ENCODE assay signal across 9 cellular contexts in genomic region chr7:74479066-74479781, GRCh38. TPM values are rescaled to one million over a fixed set of nuclear protein-coding genes. Genes with fewer than 3 reads are reported as not detected.
DNase-seq lines count a peak whose midpoint lies in the region; ATAC-seq, FAIRE-seq and TF ChIP-seq lines count a peak whose summit lies in the region.
"Had no signal": no experiment of that assay in that cellular context is flagged by ENCODE, and none has a peak within 500 bp of the region (broad histone marks: within the 10 kb centered on the region; RNA-seq: fewer than 3 reads in every experiment).

No MANE protein-coding gene starts in this region.

- no peaks in the 10 kb centered on the region for H3K36me3 Mint-ChIP-seq in activated T-helper 17 cell treated with anti-CD3 and anti-CD28 coated beads, Interleukin-2, amount 50 U/mL, for 72 hours (ENCODE audit: low read depth)

- no peaks in the 10 kb centered on the region for H3K9me3 Mint-ChIP-seq in activated T-helper 17 cell treated with anti-CD3 and anti-CD28 coated beads, Interleukin-2, amount 50 U/mL, for 72 hours

- H3K27me3 ChIP-seq in right cardiac atrium (ENCODE audit: control insufficient read depth, insufficient read depth) = no peaks in the 10 kb centered on the region
- no peaks in the 10 kb centered on the region for H3K27me3 ChIP-seq in thymus (ENCODE audit: control insufficient read depth, insufficient read depth)

- H3K4me1 Mint-ChIP-seq in activated T-helper 17 cell treated with anti-CD3 and anti-CD28 coated beads, Interleukin-2, amount 50 U/mL, for 72 hours = no peaks in the 10 kb centered on the region

- no peaks in the 10 kb centered on the region for H3K36me3 ChIP-seq in thymus (ENCODE audit: control insufficient read depth, insufficient read depth)

- H3K4me3 ChIP-seq in right cardiac atrium (ENCODE audit: low read length) (no peak overlapping the region), thymus (ENCODE audit: low read length) (no peak overlapping the region)

- peak; percentile 0; the same call in 1 of the 3 replicates for ATAC-seq in SK-N-SH treated with all-trans-retinoic acid at 6 μM for 48 hours
- peak; percentile 0 to 2 for ATAC-seq in right cardiac atrium
- no peak for ATAC-seq in GM18867 (IDR thresholded peaks at IDR 0.05; ENCODE audit: unreplicated experiment)
- no peak for ATAC-seq in activated T-helper 17 cell treated with anti-CD3 and anti-CD28 coated beads, Interleukin-2, amount 50 U/mL, for 72 hours (replicated peaks)

- no peaks in the 10 kb centered on the region for H3K9me3 ChIP-seq in right cardiac atrium (ENCODE audit: control insufficient read depth, low read length)
- H3K9me3 ChIP-seq in thymus (ENCODE audit: control insufficient read depth) = peaks cover 1% of the 10 kb centered on the region

- peak; percentile 26 for FAIRE-seq in HTR-8/SVneo (lab: Jason Lieb, UNC)
- FAIRE-seq: H54 had no signal

- no peaks in the 10 kb centered on the region for H3K27me3 Mint-ChIP-seq in activated T-helper 17 cell treated with anti-CD3 and anti-CD28 coated beads, Interleukin-2, amount 50 U/mL, for 72 hours

- intact Hi-C loops in right cardiac atrium (cut with DNase I) = no loop called here

- WGBS in right cardiac atrium = 28% methylated on average over 19 of the region's 19 CpGs
- 82% methylated on average over 19 of the region's 19 CpGs for WGBS in thymus

- H3K4me3 Mint-ChIP-seq in activated T-helper 17 cell treated with anti-CD3 and anti-CD28 coated beads, Interleukin-2, amount 50 U/mL, for 72 hours = no peak overlapping the region

- H3K4me1 ChIP-seq in right cardiac atrium (ENCODE audit: control insufficient read depth, insufficient read depth, low read length) (peaks cover 13% of the 10 kb centered on the region), thymus (ENCODE audit: control insufficient read depth, insufficient read depth, low read length) (peaks cover 3% of the 10 kb centered on the region)

- peak overlapping the region; percentile 99 for H3K27ac ChIP-seq in right cardiac atrium (ENCODE audit: low read length)
- peak overlapping the region; percentile 52 for H3K27ac ChIP-seq in thymus (ENCODE audit: low read depth)

- no peak overlapping the region for H3K27ac Mint-ChIP-seq in activated T-helper 17 cell treated with anti-CD3 and anti-CD28 coated beads, Interleukin-2, amount 50 U/mL, for 72 hours

- DNase-seq in HTR-8/SVneo (ENCODE audit: insufficient read length, low spot score) (no peak), right cardiac atrium (peak; percentile 49 to 71 (median 70)), cerebellar nuclear complex (lab: John Stamatoyannopoulos, UW) (no peak), activated gamma-delta T cell treated with Interleukin-2 at 50 U/mL for 16 hours (no peak)

TF ChIP-seq in SK-N-SH treated with all-trans-retinoic acid at 6 μM for 48 hours, 23 proteins besides CTCF, POLR2A, EP300 and RAD21:
- TF ChIP-seq ISL1 (CRISPR knock-in tag; IDR thresholded peaks at IDR 0.05) = 0 out of 2 replicates have a peak, but pooled peaks have one; percentile 16
- TF ChIP-seq ZNF70 (CRISPR knock-in tag; IDR thresholded peaks at IDR 0.05) = no peak
- peak; percentile 48; the same call in 1 of the 2 replicates for TF ChIP-seq PATZ1 (CRISPR knock-in tag; IDR thresholded peaks at IDR 0.05; ENCODE audit: borderline replicate concordance)

RNA-seq across cellular contexts. Expression of gene GTF2IRD1, which starts 25.5 kb away (rescaled TPM):
- 10 to 100 TPM; 18.9 to 29.9 (median 21.4) TPM for total RNA-seq in right cardiac atrium
- polyA plus RNA-seq in right cardiac atrium (10.6 TPM), thymus (14.6 TPM)
- total RNA-seq in activated T-helper 17 cell treated with anti-CD3 and anti-CD28 coated beads, Interleukin-2, amount 50 U/mL, for 72 hours = 1 to 10 TPM in 1 of 2 donors, under 1 TPM in 1; 0.89 to 2.2 TPM

Comparison
In these comparisons a context has a peak if more than half of its experiments do, and no peak if none do; other contexts are left out.
1. DNase-seq: peak in right cardiac atrium (3 of 3); none in HTR-8/SVneo (single experiment), cerebellar nuclear complex (0 of 2) and activated gamma-delta T cell treated with Interleukin-2 at 50 U/mL for 16 hours (single experiment).
2. ATAC-seq: peak in SK-N-SH treated with all-trans-retinoic acid at 6 μM for 48 hours (single experiment) and right cardiac atrium (2 of 2); none in GM18867 (single experiment) and activated T-helper 17 cell treated with anti-CD3 and anti-CD28 coated beads, Interleukin-2, amount 50 U/mL, for 72 hours (single experiment).
3. RNA of gene GTF2IRD1, which starts 25.5 kb away (total RNA-seq): 18.9 to 29.9 TPM in right cardiac atrium; 0.89 to 2.2 TPM in activated T-helper 17 cell treated with anti-CD3 and anti-CD28 coated beads, Interleukin-2, amount 50 U/mL, for 72 hours; every median in the first group is over 4 times any median in the second.